ENCODE assay signal across 22 cellular contexts in the genomic region with DNA sequence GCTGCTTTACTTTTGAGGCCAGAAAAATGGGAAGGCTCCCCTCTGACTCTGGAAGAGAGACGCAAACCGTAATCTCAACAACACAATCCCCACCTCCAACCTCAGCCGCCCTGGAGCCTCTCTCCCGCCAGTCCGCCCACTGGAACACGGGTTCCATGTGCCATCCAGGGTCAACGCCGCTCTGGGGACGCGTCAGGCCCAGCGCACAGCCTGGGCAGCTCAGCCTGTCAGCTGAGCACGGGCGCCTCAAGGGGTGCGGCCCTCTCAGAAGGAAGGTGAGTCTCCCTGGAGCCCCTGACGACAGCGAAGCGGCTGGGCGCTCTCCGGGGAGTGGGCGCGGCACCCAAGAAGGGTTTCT. TPM values are rescaled to one million over a fixed set of nuclear protein-coding genes. Genes with fewer than 3 reads are reported as not detected.
DNase-seq lines count a peak whose midpoint lies in the region; FAIRE-seq lines count a peak whose summit lies in the region.
"Had no signal": no experiment of that assay in that cellular context is flagged by ENCODE, and none has a peak within 500 bp of the region (broad histone marks: within the 10 kb centered on the region; RNA-seq: fewer than 3 reads in every experiment).

No MANE protein-coding gene starts in this region.

- H3K9ac ChIP-seq in trophoblast cell (ENCODE audit: low read length) = no peak overlapping the region

- H2BK5ac ChIP-seq in trophoblast cell (ENCODE audit: low read depth, low read length, poor library complexity) = no peak overlapping the region

- FAIRE-seq in urothelium cell line (lab: Jason Lieb, UNC) = no peak
- FAIRE-seq: GM19239 had no signal

- H2BK12ac ChIP-seq in trophoblast cell (ENCODE audit: low read length) = no peak overlapping the region

- peaks cover 27% of the 10 kb centered on the region for H3K9me3 ChIP-seq in trophoblast cell (ENCODE audit: insufficient read depth, low read depth, low read length)
- H3K9me3 ChIP-seq: ascending aorta had no signal

- H3K18ac ChIP-seq in trophoblast cell (ENCODE audit: low read length) = no peak overlapping the region

- peak overlapping the region; percentile 77 for H3K4me2 ChIP-seq in trophoblast cell (ENCODE audit: low read length)

- no peak overlapping the region for H3K14ac ChIP-seq in trophoblast cell (ENCODE audit: low read length)

- H2AFZ ChIP-seq in trophoblast cell (ENCODE audit: insufficient read depth, low read length, poor library complexity) = no peak overlapping the region

- H3K4me3 ChIP-seq in iPS-11a (ENCODE audit: low read depth, low read length) (peak overlapping the region; percentile 53), trophoblast cell (ENCODE audit: low read depth, low read length) (peak overlapping the region; percentile 1)
- H3K4me3 ChIP-seq: ovary, tibial nerve had no signal

- H4K91ac ChIP-seq in trophoblast cell (ENCODE audit: low read depth, low read length) = no peak overlapping the region

- no peaks in the 10 kb centered on the region for H3K79me1 ChIP-seq in trophoblast cell (ENCODE audit: low read length)

- no peak overlapping the region for H2AK5ac ChIP-seq in trophoblast cell (ENCODE audit: low read length)

- H3K23ac ChIP-seq in trophoblast cell (ENCODE audit: low read length) = no peak overlapping the region

- H2BK120ac ChIP-seq in trophoblast cell (ENCODE audit: insufficient read depth, low read length, poor library complexity) = no peak overlapping the region

- H3K27ac ChIP-seq in trophoblast cell (ENCODE audit: low read depth, low read length) = no peak overlapping the region
- H3K27ac ChIP-seq: ascending aorta, ovary, tibial nerve had no signal

- H3K79me2 ChIP-seq in trophoblast cell (ENCODE audit: control insufficient read depth, insufficient read depth, low read length, poor library complexity) = no peaks in the 10 kb centered on the region

- H3K27me3 ChIP-seq in trophoblast cell (ENCODE audit: insufficient read depth, low read length) = peaks cover 68% of the 10 kb centered on the region

- H3K4me1 ChIP-seq in trophoblast cell (ENCODE audit: control insufficient read depth in 1 of 2, insufficient read depth in 2 of 2, low read length in 2 of 2) = peaks cover 0 to 16% of the 10 kb centered on the region in 2 experiments

- H4K8ac ChIP-seq in trophoblast cell (ENCODE audit: low read depth, low read length) = no peak overlapping the region

- H3K4ac ChIP-seq in trophoblast cell (ENCODE audit: low read depth, low read length) = no peak overlapping the region

- no peaks in the 10 kb centered on the region for H3K36me3 ChIP-seq in trophoblast cell (ENCODE audit: control insufficient read depth in 1 of 2, insufficient read depth in 2 of 2, low read length in 2 of 2)
- H3K36me3 ChIP-seq: ascending aorta, ovary, tibial nerve had no signal

- DNase-seq in DMS79 treated with DMSO at 0.1 percent for 48 hours (lab: John Stamatoyannopoulos, UW) (peak; percentile 27), DMS79 (lab: John Stamatoyannopoulos, UW) (no peak), NCI-H69 (lab: John Stamatoyannopoulos, UW) (peak; percentile 54), trophoblast cell (no peak), midbrain (lab: John Stamatoyannopoulos, UW) (no peak), cerebellum (ENCODE audit: low spot score) (no peak), urothelium cell line (ENCODE audit: low spot score) (no peak)
- DNase-seq: activated B cell treated with CpG ODN at 0.5 μM for 24 hours; activated naive CD4-positive, alpha-beta T cell; C1 segment of cervical spinal cord; cortex of kidney; DND-41; kidney glomerular epithelial cell; MM.1S; NCI-H2107 had no signal

- WGBS in trophoblast cell (ENCODE audit: extremely low coverage, insufficient coverage, insufficient read length) = no CpG with 5 or more reads among the region's 21 CpGs

- no peak overlapping the region for H4K12ac ChIP-seq in trophoblast cell (ENCODE audit: low read depth, low read length)

RNA-seq across cellular contexts. Expression of a gene that starts 1.2 kb away (rescaled TPM):
- polyA plus RNA-seq in trophoblast cell (2013) = 3.0 and 3.9 TPM in 2 replicates
- 3.4 TPM for total RNA-seq in cerebellum
- total RNA-seq: A172, activated B cell treated with CpG ODN at 0.5 μM for 24 hours, ascending aorta, esophagus mucosa, ovary, tibial nerve had no signal
- polyA plus RNA-seq: ovary had no signal

RNA-seq across cellular contexts. Expression of a gene that starts 4.9 kb away (rescaled TPM):
- polyA plus RNA-seq in trophoblast cell (2013) = 0.04 and 0.07 TPM in 2 replicates
- total RNA-seq in cerebellum = 7.4 TPM
- total RNA-seq: A172, activated B cell treated with CpG ODN at 0.5 μM for 24 hours, ascending aorta, esophagus mucosa, ovary, tibial nerve had no signal
- polyA plus RNA-seq: ovary had no signal

Comparison
In these comparisons a context has a peak if more than half of its experiments do, and no peak if none do; other contexts are left out.
1. DNase-seq: peak in DMS79 treated with DMSO at 0.1 percent for 48 hours (single experiment) and NCI-H69 (single experiment); none in DMS79 (single experiment), trophoblast cell (0 of 2), midbrain (single experiment), cerebellum (single experiment) and urothelium cell line (single experiment).